Comparison of ENCODE assay signal across 8 cellular contexts in the genomic region with DNA sequence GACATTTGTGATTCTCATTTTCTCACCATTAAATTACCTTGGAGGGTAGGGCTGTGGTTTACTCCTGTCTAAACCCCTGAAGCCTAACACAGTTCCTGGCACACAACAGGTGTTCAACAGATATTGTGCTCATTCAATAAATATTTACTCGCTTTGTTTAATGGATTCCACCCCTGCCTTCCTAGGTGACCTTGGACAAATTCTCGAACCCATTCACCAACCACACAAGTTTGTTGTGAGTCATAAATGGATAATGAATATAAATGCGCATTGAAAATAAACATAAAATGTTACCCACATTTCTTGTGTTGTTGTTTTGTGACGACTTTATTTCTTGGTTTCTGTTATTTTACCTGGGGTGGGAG. TPM values are rescaled to one million over a fixed set of nuclear protein-coding genes. Genes with fewer than 3 reads are reported as not detected.
DNase-seq lines count a peak whose midpoint lies in the region; ATAC-seq and TF ChIP-seq lines count a peak whose summit lies in the region.

No MANE protein-coding gene starts in this region.

- POLR2A ChIA-PET in HEK293 (lab: Yijun Ruan, JAX), result interaction anchor here (1.3 to 1.7 kb wide), 4 partner anchors 10 to 37 kb away, joined by 3 to 14 read pairs (median 6); a partner anchor contains a TSS

- intact Hi-C loops in transverse colon (cut with DNase I; ENCODE audit: low total_unique reads), result loop anchor here (1.0 kb wide), 1 partner anchor 123 kb away; no protein-coding TSS in a partner anchor

- H3K36me3 ChIP-seq in BLaER1 treated with 17β-estradiol and CSF1 and Interleukin-3, amounts not matched to agents 10 nM and 100 nM, result peaks cover 23 to 58% (median 41%) of the 10 kb centered on the region in 11 experiments
- H3K36me3 ChIP-seq in HEK293 (ENCODE audit: control insufficient read depth in 2 of 2, insufficient read depth in 1 of 2, low read length in 2 of 2) (peaks cover 32 to 46% of the 10 kb centered on the region in 2 experiments), muscle layer of colon (ENCODE audit: insufficient read depth, low read length) (peaks cover 28% of the 10 kb centered on the region), transverse colon (peaks cover 0 to 15% (median 7%) of the 10 kb centered on the region in 4 donors)

- peaks cover 0 to 16% (median 0%) of the 10 kb centered on the region in 11 experiments; a peak in 6 of 22 replicates for H4K20me1 ChIP-seq in BLaER1 treated with 17β-estradiol and CSF1 and Interleukin-3, amounts not matched to agents 10 nM and 100 nM

- H3K4me2 ChIP-seq in BLaER1 treated with 17β-estradiol and CSF1 and Interleukin-3, amounts not matched to agents 10 nM and 100 nM, result peak overlapping the region; percentile 67 to 96 (median 84)

- no peaks in the 10 kb centered on the region for H3K27me3 ChIP-seq in BLaER1 treated with 17β-estradiol and CSF1 and Interleukin-3, amounts not matched to agents 10 nM and 100 nM
- H3K27me3 ChIP-seq in muscle layer of colon (ENCODE audit: control insufficient read depth in 1 of 2, insufficient read depth in 2 of 2, low read length in 2 of 2) (no peaks in the 10 kb centered on the region), transverse colon (no peaks in the 10 kb centered on the region)

- ATAC-seq in HG02870 (IDR thresholded peaks at IDR 0.05; ENCODE audit: unreplicated experiment), result no peak

- peak overlapping the region; percentile 30 to 88 (median 82); a peak in 18 of 22 replicates for H3K27ac ChIP-seq in BLaER1 treated with 17β-estradiol and CSF1 and Interleukin-3, amounts not matched to agents 10 nM and 100 nM
- H3K27ac ChIP-seq in HEK293 (ENCODE audit: extremely low read depth, low read depth, low read length), result no peak overlapping the region
- no peak overlapping the region for H3K27ac ChIP-seq in muscle layer of colon (ENCODE audit: low read depth, low read length)
- peak overlapping the region in 2 of 4 donors; percentile 78 to 84 for H3K27ac ChIP-seq in transverse colon

- 16 to 30% methylated on average over 2 to 4 of the region's 4 CpGs for WGBS in transverse colon (ENCODE audit: low coverage in 1 of 2), 2 donors

- in situ Hi-C loops in transverse colon (cut with MboI; ENCODE audit: low pct_ligation_motif_present in 1 of 4, low pct_unique_long_range_greater_than_20kb in 1 of 4, low sequenced_read_pairs in 3 of 4), result no loop called here

- H3K4me3 ChIP-seq in BLaER1 treated with 17β-estradiol and CSF1 and Interleukin-3, amounts not matched to agents 10 nM and 100 nM, result peak overlapping the region; percentile 80 to 99 (median 94); a peak in 16 of 20 replicates
- H3K4me3 ChIP-seq in HEK293 (ENCODE audit: low read depth, low read length), result no peak overlapping the region; the same call in 1 of the 2 replicates
- H3K4me3 ChIP-seq in WI38 (ENCODE audit: low read depth, low read length), result peak overlapping the region; percentile 100
- peak overlapping the region; percentile 66 to 100 for H3K4me3 ChIP-seq in muscle layer of colon (ENCODE audit: low read depth in 1 of 2, low read length in 2 of 2)
- H3K4me3 ChIP-seq in transverse colon, result peak overlapping the region in 1 of 4 donors; percentile 90

- peaks cover 33 to 57% (median 38%) of the 10 kb centered on the region in 10 experiments for H3K4me1 ChIP-seq in BLaER1 treated with 17β-estradiol and CSF1 and Interleukin-3, amounts not matched to agents 10 nM and 100 nM
- H3K4me1 ChIP-seq in HEK293 (ENCODE audit: control insufficient read depth, insufficient read depth, low read length) (no peaks in the 10 kb centered on the region), muscle layer of colon (ENCODE audit: insufficient read depth, low read length) (peaks cover 10% of the 10 kb centered on the region), transverse colon (peaks cover 11 to 21% (median 14%) of the 10 kb centered on the region in 4 donors)

- CTCF ChIA-PET in HEK293 (lab: Yijun Ruan, JAX), result interaction anchor here (1.0 to 2.9 kb wide), 11 partner anchors 8 to 64 kb away, joined by 3 to 19 read pairs (median 7); a partner anchor contains a TSS

- no peak for TF ChIP-seq POLR2A in transverse colon (IDR thresholded peaks at IDR 0.05)

- TF ChIP-seq CTCF in HEK293 (tag by site-specific recombination; IDR thresholded peaks at IDR 0.05), result no peak
- TF ChIP-seq CTCF in WI38 (IDR thresholded peaks at IDR 0.05; ENCODE audit: low read depth, low read length), result no peak
- no peak for TF ChIP-seq CTCF in transverse colon (IDR thresholded peaks at IDR 0.05)

- peak overlapping the region in 7 of 11 experiments; percentile 35 to 92 (median 88); a peak in 11 of 22 replicates for H3K9ac ChIP-seq in BLaER1 treated with 17β-estradiol and CSF1 and Interleukin-3, amounts not matched to agents 10 nM and 100 nM
- no peak overlapping the region for H3K9ac ChIP-seq in muscle layer of colon (ENCODE audit: low read length)

- TF ChIP-seq EP300 in transverse colon (IDR thresholded peaks at IDR 0.05; ENCODE audit: low read depth), result no peak

- DNase-seq in transverse colon (no peak), NCI-H510A treated with DMSO at 0.1 percent for 48 hours (lab: John Stamatoyannopoulos, UW) (no peak), NCI-H1436 treated with DMSO at 0.1 percent for 48 hours (lab: John Stamatoyannopoulos, UW) (no peak)

- H3K9me3 ChIP-seq in BLaER1 treated with 17β-estradiol and CSF1 and Interleukin-3, amounts not matched to agents 10 nM and 100 nM (replicated peaks in 1 of 11), result no peaks in the 10 kb centered on the region
- no peaks in the 10 kb centered on the region for H3K9me3 ChIP-seq in HEK293 (ENCODE audit: control insufficient read depth, insufficient read depth, low read depth, low read length)
- H3K9me3 ChIP-seq in muscle layer of colon (ENCODE audit: low read length), result no peaks in the 10 kb centered on the region
- H3K9me3 ChIP-seq in transverse colon, result no peaks in the 10 kb centered on the region

TF ChIP-seq in HEK293, 187 proteins besides CTCF, POLR2A, EP300 and RAD21:
- TF ChIP-seq, protein P1, sequence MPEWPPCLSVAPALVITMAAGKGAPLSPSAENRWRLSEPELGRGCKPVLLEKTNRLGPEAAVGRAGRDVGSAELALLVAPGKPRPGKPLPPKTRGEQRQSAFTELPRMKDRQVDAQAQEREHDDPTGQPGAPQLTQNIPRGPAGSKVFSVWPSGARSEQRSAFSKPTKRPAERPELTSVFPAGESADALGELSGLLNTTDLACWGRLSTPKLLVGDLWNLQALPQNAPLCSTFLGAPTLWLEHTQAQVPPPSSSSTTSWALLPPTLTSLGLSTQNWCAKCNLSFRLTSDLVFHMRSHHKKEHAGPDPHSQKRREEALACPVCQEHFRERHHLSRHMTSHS (tag by site-specific recombination; IDR thresholded peaks at IDR 0.05), result no peak
- TF ChIP-seq ZNF768 (tag by site-specific recombination; IDR thresholded peaks at IDR 0.05), result 0 out of 2 replicates have a peak, but pooled peaks have one; percentile 22
TF ChIP-seq in HEK293: peak in this region for 1.

RNA-seq across cellular contexts. Expression of a gene that starts 0.4 kb away (rescaled TPM):
- total RNA-seq in transverse colon, result 10 to 100 TPM in 3 of 4 donors, 1 to 10 TPM in 1; 1.4 to 23.2 (median 18.9) TPM

RNA-seq across cellular contexts. Expression of a gene that starts 9.8 kb away (rescaled TPM):
- 1 to 10 TPM; 1.9 to 6.7 (median 4.3) TPM for total RNA-seq in transverse colon

RNA-seq across cellular contexts. Expression of a gene that starts 10.3 kb away (rescaled TPM):
- 1 to 10 TPM; 4.1 to 7.1 (median 4.5) TPM for total RNA-seq in transverse colon

RNA-seq across cellular contexts. Expression of a gene that starts 15.3 kb away (rescaled TPM):
- total RNA-seq in transverse colon, result 1 to 10 TPM in 2 of 4 donors, under 1 TPM in 1, not detected in 1; 0.40 to 2.5 (median 2.3) TPM

RNA-seq across cellular contexts. Expression of a gene that starts 27.3 kb away (rescaled TPM):
- total RNA-seq in transverse colon, result 10 to 100 TPM in 2 of 4 donors, 1 to 10 TPM in 2; 1.5 to 24.1 (median 9.5) TPM

Comparison
In these comparisons a context has a peak if more than half of its experiments do, and no peak if none do; other contexts are left out.
1. H3K27ac ChIP-seq: peak in BLaER1 treated with 17β-estradiol and CSF1 and Interleukin-3, amounts not matched to agents 10 nM and 100 nM (11 of 11); none in HEK293 (single experiment) and muscle layer of colon (single experiment).